In the genomic region with DNA sequence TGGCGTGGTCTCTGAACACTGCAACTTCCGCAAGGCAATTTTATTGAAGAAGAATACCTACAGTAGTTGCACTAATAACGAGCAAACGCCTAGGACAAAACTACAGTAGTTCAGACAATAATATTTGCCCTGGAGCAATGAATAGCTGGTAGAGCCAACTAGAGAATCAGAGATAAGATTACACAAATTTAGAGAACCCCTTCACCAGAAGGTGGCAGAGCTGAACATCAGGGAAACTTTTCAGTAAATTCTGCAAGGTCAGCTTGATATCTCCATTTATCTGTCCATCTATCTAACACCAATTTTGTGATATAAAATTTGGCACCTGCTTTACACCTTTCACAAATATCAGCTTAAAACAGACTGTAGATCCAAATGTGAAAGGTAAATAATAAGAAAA, we compare ENCODE assay signal across 1 cellular context.
TF ChIP-seq lines count a peak whose summit lies in the region.

No MANE protein-coding gene starts in this region.

TF ChIP-seq in GM23338, 12 proteins besides CTCF, POLR2A, EP300 and RAD21 (continued from another document):
- TF ChIP-seq CREB1 (CRISPR knock-in tag; IDR thresholded peaks at IDR 0.05; ENCODE audit: low read depth) = no peak
- no peak for TF ChIP-seq JUNB (IDR thresholded peaks at IDR 0.05; ENCODE audit: unreplicated experiment)
- TF ChIP-seq, protein P1, sequence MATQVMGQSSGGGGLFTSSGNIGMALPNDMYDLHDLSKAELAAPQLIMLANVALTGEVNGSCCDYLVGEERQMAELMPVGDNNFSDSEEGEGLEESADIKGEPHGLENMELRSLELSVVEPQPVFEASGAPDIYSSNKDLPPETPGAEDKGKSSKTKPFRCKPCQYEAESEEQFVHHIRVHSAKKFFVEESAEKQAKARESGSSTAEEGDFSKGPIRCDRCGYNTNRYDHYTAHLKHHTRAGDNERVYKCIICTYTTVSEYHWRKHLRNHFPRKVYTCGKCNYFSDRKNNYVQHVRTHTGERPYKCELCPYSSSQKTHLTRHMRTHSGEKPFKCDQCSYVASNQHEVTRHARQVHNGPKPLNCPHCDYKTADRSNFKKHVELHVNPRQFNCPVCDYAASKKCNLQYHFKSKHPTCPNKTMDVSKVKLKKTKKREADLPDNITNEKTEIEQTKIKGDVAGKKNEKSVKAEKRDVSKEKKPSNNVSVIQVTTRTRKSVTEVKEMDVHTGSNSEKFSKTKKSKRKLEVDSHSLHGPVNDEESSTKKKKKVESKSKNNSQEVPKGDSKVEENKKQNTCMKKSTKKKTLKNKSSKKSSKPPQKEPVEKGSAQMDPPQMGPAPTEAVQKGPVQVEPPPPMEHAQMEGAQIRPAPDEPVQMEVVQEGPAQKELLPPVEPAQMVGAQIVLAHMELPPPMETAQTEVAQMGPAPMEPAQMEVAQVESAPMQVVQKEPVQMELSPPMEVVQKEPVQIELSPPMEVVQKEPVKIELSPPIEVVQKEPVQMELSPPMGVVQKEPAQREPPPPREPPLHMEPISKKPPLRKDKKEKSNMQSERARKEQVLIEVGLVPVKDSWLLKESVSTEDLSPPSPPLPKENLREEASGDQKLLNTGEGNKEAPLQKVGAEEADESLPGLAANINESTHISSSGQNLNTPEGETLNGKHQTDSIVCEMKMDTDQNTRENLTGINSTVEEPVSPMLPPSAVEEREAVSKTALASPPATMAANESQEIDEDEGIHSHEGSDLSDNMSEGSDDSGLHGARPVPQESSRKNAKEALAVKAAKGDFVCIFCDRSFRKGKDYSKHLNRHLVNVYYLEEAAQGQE (IDR thresholded peaks at IDR 0.05; ENCODE audit: unreplicated experiment) = no peak
- TF ChIP-seq STAT1 (IDR thresholded peaks at IDR 0.05; ENCODE audit: unreplicated experiment) = no peak
- no peak for TF ChIP-seq NANOG (IDR thresholded peaks at IDR 0.05; ENCODE audit: borderline replicate concordance)
